In genomic region chr20:50762045-50762422, GRCh38 we compare ENCODE assay signal across 11 cellular contexts.
DNase-seq lines count a peak whose midpoint lies in the region; ATAC-seq lines count a peak whose summit lies in the region.
"Had no signal": no experiment of that assay in that cellular context is flagged by ENCODE, and none has a peak within 500 bp of the region (broad histone marks: within the 10 kb centered on the region; RNA-seq: fewer than 3 reads in every experiment).

No MANE protein-coding gene starts in this region.

- H3K4me1 ChIP-seq in rectal smooth muscle tissue (ENCODE audit: control insufficient read depth, insufficient read depth, low read length): peaks cover 12% of the 10 kb centered on the region

- H3K36me3 ChIP-seq in rectal smooth muscle tissue (ENCODE audit: control insufficient read depth, insufficient read depth, low read length): no peaks in the 10 kb centered on the region

- no peak overlapping the region for H3K4me3 ChIP-seq in rectal smooth muscle tissue (ENCODE audit: low read length)

- no peaks in the 10 kb centered on the region for H3K27me3 ChIP-seq in rectal smooth muscle tissue (ENCODE audit: control insufficient read depth, insufficient read depth, low read length)

- DNase-seq in EL: peak; percentile 27
- DNase-seq in amniotic epithelial cell (ENCODE audit: low read depth): peak; percentile 38
- peak; percentile 87 for DNase-seq in glomerular visceral epithelial cell (ENCODE audit: extremely low spot score)
- no peak for DNase-seq in stimulated activated naive CD4-positive, alpha-beta T cell (lab: John Stamatoyannopoulos, UW)
- no peak for DNase-seq in activated CD8-positive, alpha-beta memory T cell treated with anti-CD3 and anti-CD28 coated beads, Interleukin-2, amount 50 U/mL, for 48 hours
- no peak for DNase-seq in stimulated activated CD4-positive, alpha-beta T cell treated with anti-CD3 and anti-CD28 coated beads, Interleukin-2, amount 100 ng/mL, for 48 hours
- DNase-seq: CD8-positive, alpha-beta T cell; occipital lobe; T-helper 2 cell had no signal

- no peak for ATAC-seq in HG03378 (IDR thresholded peaks at IDR 0.05; ENCODE audit: unreplicated experiment)
- ATAC-seq: CD8-positive, alpha-beta T cell had no signal

- H3K9ac ChIP-seq in rectal smooth muscle tissue (ENCODE audit: low read length): no peak overlapping the region

- peak overlapping the region; percentile 61 for H3K27ac ChIP-seq in rectal smooth muscle tissue (ENCODE audit: low read depth, low read length)

Comparison
In these comparisons a context has a peak if more than half of its experiments do, and no peak if none do; other contexts are left out.
1. DNase-seq: peak in EL (single experiment), amniotic epithelial cell (single experiment) and glomerular visceral epithelial cell (single experiment); none in stimulated activated naive CD4-positive, alpha-beta T cell (0 of 6), activated CD8-positive, alpha-beta memory T cell treated with anti-CD3 and anti-CD28 coated beads, Interleukin-2, amount 50 U/mL, for 48 hours (single experiment) and stimulated activated CD4-positive, alpha-beta T cell treated with anti-CD3 and anti-CD28 coated beads, Interleukin-2, amount 100 ng/mL, for 48 hours (0 of 2).